ENCODE assay signal across 34 cellular contexts in the genomic region with DNA sequence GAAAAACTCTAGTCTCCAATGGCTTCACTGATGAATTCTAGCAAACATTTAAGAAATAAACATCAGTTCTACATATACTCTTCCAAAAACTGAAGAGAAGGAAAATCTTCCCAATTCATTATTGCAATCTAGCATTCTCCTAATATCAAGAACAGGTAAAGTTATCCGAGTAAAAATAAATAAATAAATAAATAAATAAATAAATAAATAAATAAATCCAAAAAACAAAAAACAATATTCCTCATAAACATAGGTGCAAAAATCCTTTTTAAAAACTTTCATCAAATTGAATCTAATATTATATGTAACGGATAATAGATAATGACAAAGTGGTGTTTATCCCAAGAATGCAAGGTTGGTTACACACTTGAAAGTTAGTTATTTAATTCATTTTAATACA. TPM values are rescaled to one million over a fixed set of nuclear protein-coding genes. Genes with fewer than 3 reads are reported as not detected.
"Had no signal": no experiment of that assay in that cellular context is flagged by ENCODE, and none has a peak within 500 bp of the region (broad histone marks: within the 10 kb centered on the region; RNA-seq: fewer than 3 reads in every experiment).

No MANE protein-coding gene starts in this region.

- H3K27ac Mint-ChIP-seq: effector memory CD8-positive, alpha-beta T cell; natural killer cell treated with Interleukin-12 subunit alpha and Interleukin-12 subunit beta and Interleukin-15 and Interleukin-18, amount 100 ng/mL, for 72 hours; type B pancreatic cell had no signal

- H3K4me1 Mint-ChIP-seq: naive B cell, neural crest cell had no signal

- H3K4me1 ChIP-seq: gastroesophageal sphincter, heart left ventricle, lower lobe of right lung, parathyroid adenoma, prostate gland, right atrium auricular region, stomach, thyroid gland had no signal

- H3K9ac ChIP-seq: parathyroid adenoma had no signal

- DNase-seq: cortex of kidney; effector memory CD8-positive, alpha-beta T cell; foreskin fibroblast; heart left ventricle; hippocampal formation; kidney glomerular epithelial cell; left ventricle myocardium superior; lower lobe of right lung; mucosa of descending colon; naive B cell; stimulated activated CD4-positive, alpha-beta T cell treated with anti-CD3 and anti-CD28 coated beads, Interleukin-12 subunit alpha, Interleukin-12 subunit beta, amount 100 ng/mL, for 4 hours; stimulated activated CD4-positive, alpha-beta T cell treated with anti-CD3 and anti-CD28 coated beads, Interleukin-1b, Interleukin-23, amount 100 ng/mL, for 48 hours; stimulated activated CD4-positive, alpha-beta T cell treated with anti-CD3 and anti-CD28 coated beads, Interleukin-4, amount 100 ng/mL, for 1 hour; stimulated activated CD8-positive, alpha-beta memory T cell treated with anti-CD3 and anti-CD28 coated beads, Interleukin-4, amount 100 ng/mL, for 48 hours; stimulated activated naive CD4-positive, alpha-beta T cell treated with Interleukin-2 at 50 U/mL for 16 hours; stomach; thyroid gland had no signal

- H3K79me2 ChIP-seq: parathyroid adenoma had no signal

- H3K4me3 ChIP-seq: gastroesophageal sphincter, heart left ventricle, lower lobe of right lung, mucosa of descending colon, prostate gland, right atrium auricular region, smooth muscle cell, stomach, thyroid gland had no signal

- H3K36me3 ChIP-seq: gastroesophageal sphincter, heart left ventricle, lower lobe of right lung, neutrophil, prostate gland, right atrium auricular region, stomach, thyroid gland had no signal

- H3K9me3 ChIP-seq: lower lobe of right lung, neutrophil, prostate gland, thyroid gland had no signal

- FAIRE-seq: islet of Langerhans had no signal

- ATAC-seq: effector memory CD8-positive, alpha-beta T cell; esophagus mucosa; gastroesophageal sphincter; heart left ventricle; left ventricle myocardium superior; lower lobe of right lung; mucosa of descending colon; sciatic nerve had no signal

- H3K4me2 ChIP-seq: smooth muscle cell had no signal

- H3K4me3 Mint-ChIP-seq: effector memory CD8-positive, alpha-beta T cell; naive B cell; natural killer cell treated with Interleukin-12 subunit alpha and Interleukin-12 subunit beta and Interleukin-15 and Interleukin-18, amount 100 ng/mL, for 72 hours; neural crest cell; type B pancreatic cell had no signal

- H3K27me3 Mint-ChIP-seq: effector memory CD8-positive, alpha-beta T cell; type B pancreatic cell had no signal

- H3K27me3 ChIP-seq: gastroesophageal sphincter, heart left ventricle, neutrophil, right atrium auricular region, stomach, thyroid gland had no signal

- H3K27ac ChIP-seq: gastroesophageal sphincter, heart left ventricle, lower lobe of right lung, neutrophil, parathyroid adenoma, prostate gland, right atrium auricular region, stomach, thyroid gland had no signal

RNA-seq across cellular contexts. Expression of a gene that starts 58.4 kb away (rescaled TPM):
- total RNA-seq: dermis microvascular lymphatic vessel endothelial cell; esophagus mucosa; gastroesophageal sphincter; heart left ventricle; left ventricle myocardium superior; lower lobe of right lung; mucosa of descending colon; natural killer cell treated with Interleukin-12 subunit alpha and Interleukin-12 subunit beta and Interleukin-15 and Interleukin-18, amount 100 ng/mL, for 72 hours; neural crest cell; omental fat pad; right atrium auricular region; sciatic nerve; smooth muscle cell; stomach; subcutaneous adipose tissue; temporal lobe; thyroid gland; urinary bladder had no signal
- polyA plus RNA-seq: heart left ventricle, smooth muscle cell, stomach, urinary bladder had no signal
